In the genomic region with DNA sequence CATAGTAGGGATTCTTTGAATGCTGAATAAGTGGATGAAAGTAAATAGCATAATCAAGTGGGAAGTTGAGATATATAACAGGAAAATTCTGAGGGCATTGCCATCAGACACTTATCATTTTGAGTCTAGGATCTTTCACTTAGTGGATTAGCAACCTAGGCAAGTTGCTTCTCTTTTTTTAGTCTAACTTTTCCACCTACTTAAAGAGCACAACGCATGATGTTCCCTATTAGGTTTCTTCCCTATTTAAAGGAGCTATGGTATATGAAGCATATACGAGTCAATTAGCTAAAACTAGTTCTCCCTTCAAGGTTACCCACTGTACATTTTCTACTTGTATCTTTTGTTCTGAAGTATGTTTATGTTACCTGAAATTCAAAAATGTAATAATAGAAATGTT, we compare ENCODE assay signal across 26 cellular contexts.
DNase-seq lines count a peak whose midpoint lies in the region; ATAC-seq, FAIRE-seq and TF ChIP-seq lines count a peak whose summit lies in the region.
"Had no signal": no experiment of that assay in that cellular context is flagged by ENCODE, and none has a peak within 500 bp of the region (broad histone marks: within the 10 kb centered on the region; RNA-seq: fewer than 3 reads in every experiment).

No MANE protein-coding gene starts in this region.

- no peaks in the 10 kb centered on the region for H3K9me2 ChIP-seq in HCT116 (ENCODE audit: insufficient read depth)

- CTCF ChIA-PET in HCT116 (lab: Charles Lee) = no interaction called here
- CTCF ChIA-PET in CD8-positive, alpha-beta T cell (lab: Charles Lee) = no interaction called here

- H2AFZ ChIP-seq in HCT116 (ENCODE audit: low read depth, low read length, poor library complexity, severe bottlenecking) (no peak overlapping the region), astrocyte (ENCODE audit: low read depth, low read length) (no peak overlapping the region)

- H3K79me2 ChIP-seq in HCT116 (ENCODE audit: insufficient read depth, low read length) (no peaks in the 10 kb centered on the region), astrocyte (ENCODE audit: insufficient read depth, low read length) (no peaks in the 10 kb centered on the region)

- no peak overlapping the region for H3K4me3 Mint-ChIP-seq in astrocyte (ENCODE audit: unreplicated experiment)
- no peak overlapping the region for H3K4me3 Mint-ChIP-seq in CD8-positive, alpha-beta T cell
- H3K4me3 Mint-ChIP-seq: B cell; CD4-positive, CD25-positive, alpha-beta regulatory T cell had no signal

- H3K9me3 ChIP-seq in BLaER1 treated with 17β-estradiol and CSF1 and Interleukin-3, amounts not matched to agents 10 nM and 100 nM (replicated peaks in 1 of 11) = peaks cover 0 to 27% (median 12%) of the 10 kb centered on the region in 11 experiments; a peak in 18 of 22 replicates
- H3K9me3 ChIP-seq in HCT116 (ENCODE audit: control insufficient read depth in 1 of 2, insufficient read depth in 1 of 2, low read depth in 1 of 2, low read length in 2 of 2) (no peaks in the 10 kb centered on the region), astrocyte (ENCODE audit: insufficient read depth, low read depth, low read length) (no peaks in the 10 kb centered on the region), left lung (peaks cover 0 to 11% of the 10 kb centered on the region in 2 donors)
- H3K9me3 ChIP-seq in CD8-positive, alpha-beta T cell (ENCODE audit: low read length) = no peaks in the 10 kb centered on the region
- H3K9me3 ChIP-seq: A549 had no signal

- ATAC-seq in HCT116 (no peak), left lung (peak; percentile 27)
- ATAC-seq in CD8-positive, alpha-beta T cell = no peak
- ATAC-seq: A549, HepG2, K562 had no signal

- H3K36me3 Mint-ChIP-seq in astrocyte (ENCODE audit: low read depth, unreplicated experiment) = no peaks in the 10 kb centered on the region
- H3K36me3 Mint-ChIP-seq in CD8-positive, alpha-beta T cell = no peaks in the 10 kb centered on the region
- H3K36me3 Mint-ChIP-seq: CD4-positive, CD25-positive, alpha-beta regulatory T cell had no signal

- H3K4me1 ChIP-seq in BLaER1 treated with 17β-estradiol and CSF1 and Interleukin-3, amounts not matched to agents 10 nM and 100 nM = peaks cover 11 to 52% (median 19%) of the 10 kb centered on the region in 10 experiments; a peak in 17 of 20 replicates
- H3K4me1 ChIP-seq in HCT116 (ENCODE audit: control insufficient read depth in 1 of 2, insufficient read depth in 2 of 2, low read length in 2 of 2) = peaks cover 24 to 44% of the 10 kb centered on the region in 2 experiments
- peaks cover 9% of the 10 kb centered on the region for H3K4me1 ChIP-seq in astrocyte (ENCODE audit: insufficient read depth, low read length)
- peaks cover 0 to 5% of the 10 kb centered on the region in 2 donors for H3K4me1 ChIP-seq in left lung
- H3K4me1 ChIP-seq in CD8-positive, alpha-beta T cell (ENCODE audit: insufficient read depth, low read length) = no peaks in the 10 kb centered on the region
- H3K4me1 ChIP-seq: A549 had no signal

- POLR2A ChIA-PET in HCT116 (lab: Charles Lee) = interaction anchor here (0.8 to 1.2 kb wide), 3 partner anchors 11 to 136 kb away, joined by 3 to 5 read pairs (median 3); no protein-coding TSS in a partner anchor
- POLR2A ChIA-PET in CD8-positive, alpha-beta T cell (lab: Charles Lee) = no interaction called here

- no peaks in the 10 kb centered on the region for H3K27me3 ChIP-seq in BLaER1 treated with 17β-estradiol and CSF1 and Interleukin-3, amounts not matched to agents 10 nM and 100 nM
- no peaks in the 10 kb centered on the region for H3K27me3 ChIP-seq in HCT116 (ENCODE audit: insufficient read depth, low read length)
- no peaks in the 10 kb centered on the region for H3K27me3 ChIP-seq in astrocyte (ENCODE audit: insufficient read depth, low read length)
- H3K27me3 ChIP-seq in left lung = no peaks in the 10 kb centered on the region
- H3K27me3 ChIP-seq in CD8-positive, alpha-beta T cell (ENCODE audit: insufficient read depth, low read length) = no peaks in the 10 kb centered on the region

- no peaks in the 10 kb centered on the region for H3K36me3 ChIP-seq in BLaER1 treated with 17β-estradiol and CSF1 and Interleukin-3, amounts not matched to agents 10 nM and 100 nM
- H3K36me3 ChIP-seq in HCT116 (ENCODE audit: control insufficient read depth in 1 of 2, insufficient read depth in 2 of 2, low read length in 2 of 2) = no peaks in the 10 kb centered on the region
- H3K36me3 ChIP-seq in astrocyte (ENCODE audit: insufficient read depth, low read length) = no peaks in the 10 kb centered on the region
- no peaks in the 10 kb centered on the region for H3K36me3 ChIP-seq in left lung
- H3K36me3 ChIP-seq in CD8-positive, alpha-beta T cell (ENCODE audit: insufficient read depth, low read length) = no peaks in the 10 kb centered on the region

- RAD21 ChIA-PET in HCT116 (lab: Charles Lee; ENCODE audit: low non-redundant PET in 1 of 2, low total read pairs in 2 of 2, uncharacterized antibody in 2 of 2, unreplicated experiment in 2 of 2) = no interaction called here

- peak overlapping the region; percentile 63 for H3K27ac Mint-ChIP-seq in astrocyte (ENCODE audit: unreplicated experiment)
- no peak overlapping the region for H3K27ac Mint-ChIP-seq in CD8-positive, alpha-beta T cell
- H3K27ac Mint-ChIP-seq: B cell; CD4-positive, CD25-positive, alpha-beta regulatory T cell had no signal

- no peak for TF ChIP-seq POLR2A in HCT116 (IDR thresholded peaks at IDR 0.05; ENCODE audit: borderline replicate concordance, extremely low read depth, insufficient read depth, insufficient read length)

- H3K27ac ChIP-seq in BLaER1 treated with 17β-estradiol and CSF1 and Interleukin-3, amounts not matched to agents 10 nM and 100 nM = peak overlapping the region in 5 of 11 experiments; percentile 14 to 80 (median 61); a peak in 8 of 22 replicates
- peak overlapping the region; percentile 72; the same call in 1 of the 2 replicates for H3K27ac ChIP-seq in HCT116 (ENCODE audit: low read depth, low read length)
- H3K27ac ChIP-seq in astrocyte (ENCODE audit: low read depth, low read length) = no peak overlapping the region
- H3K27ac ChIP-seq in left lung = peak overlapping the region in 1 of 2 donors; percentile 33
- no peak overlapping the region for H3K27ac ChIP-seq in CD8-positive, alpha-beta T cell (ENCODE audit: low read depth, low read length)
- H3K27ac ChIP-seq: A549, HL-60, SK-N-MC had no signal

- no peaks in the 10 kb centered on the region for H4K20me1 ChIP-seq in BLaER1 treated with 17β-estradiol and CSF1 and Interleukin-3, amounts not matched to agents 10 nM and 100 nM
- no peaks in the 10 kb centered on the region for H4K20me1 ChIP-seq in HCT116 (ENCODE audit: insufficient read depth)
- no peaks in the 10 kb centered on the region for H4K20me1 ChIP-seq in astrocyte (ENCODE audit: insufficient read depth, low read length)

- no peak overlapping the region for H3K4me3 ChIP-seq in BLaER1 treated with 17β-estradiol and CSF1 and Interleukin-3, amounts not matched to agents 10 nM and 100 nM
- H3K4me3 ChIP-seq in HCT116 (replicated peaks in 1 of 2; ENCODE audit: low read depth in 1 of 2, low read length in 2 of 2) (no peak overlapping the region), astrocyte (ENCODE audit: insufficient read depth, low read depth, low read length) (no peak overlapping the region), left lung (no peak overlapping the region)
- H3K4me3 ChIP-seq in CD8-positive, alpha-beta T cell (ENCODE audit: low read depth, low read length) = no peak overlapping the region
- H3K4me3 ChIP-seq: A549, K562, SK-N-MC had no signal

- FAIRE-seq in astrocyte (lab: Jason Lieb, UNC) = no peak
- FAIRE-seq: A549, HepG2, K562 had no signal

- peak overlapping the region in 6 of 11 experiments; percentile 21 to 78 (median 51); a peak in 10 of 22 replicates for H3K4me2 ChIP-seq in BLaER1 treated with 17β-estradiol and CSF1 and Interleukin-3, amounts not matched to agents 10 nM and 100 nM
- H3K4me2 ChIP-seq in HCT116 (ENCODE audit: low read length) (peak overlapping the region; percentile 66), astrocyte (ENCODE audit: low read length) (no peak overlapping the region)
- H3K4me2 ChIP-seq: A549 had no signal

- no TSS peak for BruUV-seq in HCT116 (replicated peaks; lab: Mats Ljungman, UMichigan)

- H3K4me1 Mint-ChIP-seq in astrocyte (ENCODE audit: low read depth, unreplicated experiment) = peaks cover 26% of the 10 kb centered on the region
- no peaks in the 10 kb centered on the region for H3K4me1 Mint-ChIP-seq in CD8-positive, alpha-beta T cell (ENCODE audit: low read depth)

- peaks cover 2% of the 10 kb centered on the region for H3K9me3 Mint-ChIP-seq in astrocyte (ENCODE audit: unreplicated experiment)
- peaks cover 3% of the 10 kb centered on the region for H3K9me3 Mint-ChIP-seq in CD8-positive, alpha-beta T cell

- intact Hi-C loops in HCT116 (cut with micrococcal nuclease) (loop anchor here (2.0 kb wide), 1 partner anchor 67 kb away; a partner anchor contains a TSS), left lung (cut with DNase I) (no loop called here)
- intact Hi-C loops in CD8-positive, alpha-beta T cell (cut with DNase I, micrococcal nuclease) = no loop called here

- peak overlapping the region in 1 of 11 experiments; percentile 42; a peak in 1 of 22 replicates for H3K9ac ChIP-seq in BLaER1 treated with 17β-estradiol and CSF1 and Interleukin-3, amounts not matched to agents 10 nM and 100 nM
- peak overlapping the region; percentile 63 for H3K9ac ChIP-seq in HCT116 (ENCODE audit: low read length)
- no peak overlapping the region for H3K9ac ChIP-seq in astrocyte (ENCODE audit: low read length)

- TF ChIP-seq CTCF in HCT116 (IDR thresholded peaks at IDR 0.05 in 2 of 3, conservative IDR thresholded peaks at IDR 0.05 in 1 of 3; ENCODE audit: borderline replicate concordance in 1 of 3, insufficient read depth in 1 of 3, low read depth in 2 of 3, low read length in 2 of 3) (no peak), astrocyte (IDR thresholded peaks at IDR 0.05; ENCODE audit: insufficient read depth, low read depth, low read length) (no peak), left lung (IDR thresholded peaks at IDR 0.05) (no peak)
- no peak for TF ChIP-seq CTCF in CD8-positive, alpha-beta T cell (IDR thresholded peaks at IDR 0.05)

- DNase-seq in HCT116 (ENCODE audit: low read depth, low spot score) (no peak), astrocyte (ENCODE audit: low read depth) (no peak), left lung (no peak), cerebellar cortex (ENCODE audit: low spot score) (no peak)
- DNase-seq in CD8-positive, alpha-beta T cell = no peak
- DNase-seq in activated CD8-positive, alpha-beta memory T cell treated with anti-CD3 and anti-CD28 coated beads for 24 hours = no peak
- DNase-seq: COR-L47, DMS 273 treated with DMSO at 0.1 percent for 48 hours, DMS79 treated with DMSO at 0.1 percent for 48 hours, MM.1S, NCI-H1694, NCI-H2171, NCI-H345, NCI-H524, NCI-H774, OCI-M1, SHP77, T-helper 1 cell had no signal

- no peaks in the 10 kb centered on the region for H3K27me3 Mint-ChIP-seq in astrocyte (ENCODE audit: low read depth, unreplicated experiment)
- H3K27me3 Mint-ChIP-seq in CD8-positive, alpha-beta T cell (ENCODE audit: low read depth) = peaks cover 2% of the 10 kb centered on the region

- TF ChIP-seq RAD21 in HCT116 (IDR thresholded peaks at IDR 0.05; ENCODE audit: low read depth) = no peak

TF ChIP-seq in HCT116, 20 proteins besides CTCF, POLR2A, EP300 and RAD21 (continues in another document):
- TF ChIP-seq CEBPB (IDR thresholded peaks at IDR 0.05; ENCODE audit: low read depth) (no peak), TCF7L2 (IDR thresholded peaks at IDR 0.05; ENCODE audit: borderline replicate concordance, extremely low read depth, insufficient read depth, insufficient read length) (no peak), SP1 (IDR thresholded peaks at IDR 0.05; ENCODE audit: low read depth) (no peak)
